27 cellular contexts compared by ENCODE assay signal in the genomic region with DNA sequence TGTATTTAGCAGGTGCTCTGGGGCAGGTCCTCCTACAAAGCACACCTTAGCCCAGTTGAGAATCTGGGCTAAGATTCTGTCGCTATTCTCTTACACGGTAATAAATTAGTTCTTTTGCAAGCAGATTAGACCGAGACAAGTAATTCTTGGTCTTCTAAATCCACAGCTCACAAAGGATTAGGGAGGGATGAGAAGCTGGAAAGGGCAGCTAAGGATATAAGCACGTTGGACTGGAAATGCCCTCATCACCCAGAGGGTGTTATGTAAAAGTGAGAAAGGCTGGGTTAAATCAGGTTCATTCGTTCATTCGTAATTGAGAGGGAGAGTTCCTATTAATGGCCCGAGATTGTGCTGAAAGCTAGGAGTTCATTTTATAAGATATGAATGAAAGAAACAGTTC.
"Had no signal": no experiment of that assay in that cellular context is flagged by ENCODE, and none has a peak within 500 bp of the region (broad histone marks: within the 10 kb centered on the region; RNA-seq: fewer than 3 reads in every experiment).

No MANE protein-coding gene starts in this region.

- H3K27me3 Mint-ChIP-seq: activated B cell treated with CpG ODN at 0.5 μM for 24 hours; activated CD8-positive, alpha-beta memory T cell treated with anti-CD3 and anti-CD28 coated beads, Interleukin-2, amount 10 ng/mL, durations not matched to agents 7 days and 5 days; activated naive CD8-positive, alpha-beta T cell treated with anti-CD3 and anti-CD28 coated beads, Interleukin-2, amount 50 U/mL, for 24 hours; central memory CD8-positive, alpha-beta T cell; dendritic cell treated with granulocyte-macrophage colony-stimulating factor and Interleukin-4, amounts not matched to agents 40 ng/mL and 50 ng/mL, for 4 days; naive thymus-derived CD8-positive, alpha-beta T cell; progenitor cell of endocrine pancreas; stimulated activated naive B cell treated with anti-CD40 and anti-IgM and Interleukin-4, amounts not matched to agents 10 μg/mL and 1 μg/mL and 100 μg/mL, for 72 hours had no signal

- H3K4me3 ChIP-seq: breast epithelium, gastrocnemius medialis, left lung, lower lobe of right lung, ovary, smooth muscle cell, stomach, thyroid gland, upper lobe of left lung, vagina had no signal

- H3K27ac Mint-ChIP-seq: activated B cell treated with CpG ODN at 0.5 μM for 24 hours; activated CD8-positive, alpha-beta memory T cell treated with anti-CD3 and anti-CD28 coated beads, Interleukin-2, amount 10 ng/mL, durations not matched to agents 7 days and 5 days; activated CD8-positive, alpha-beta T cell treated with anti-CD3 and anti-CD28 coated beads, Interleukin-2, amount 10 ng/mL, durations not matched to agents 7 days and 5 days; activated naive CD8-positive, alpha-beta T cell treated with anti-CD3 and anti-CD28 coated beads, Interleukin-2, amount 50 U/mL, for 24 hours; dendritic cell treated with granulocyte-macrophage colony-stimulating factor and Interleukin-4, amounts not matched to agents 40 ng/mL and 50 ng/mL, for 4 days; progenitor cell of endocrine pancreas; stimulated activated naive B cell treated with anti-CD40 and anti-IgM and Interleukin-4, amounts not matched to agents 10 μg/mL and 1 μg/mL and 100 μg/mL, for 72 hours had no signal

- H3K9me3 Mint-ChIP-seq: activated B cell treated with CpG ODN at 0.5 μM for 24 hours; activated naive CD8-positive, alpha-beta T cell treated with anti-CD3 and anti-CD28 coated beads, Interleukin-2, amount 50 U/mL, for 24 hours; central memory CD8-positive, alpha-beta T cell; dendritic cell treated with granulocyte-macrophage colony-stimulating factor and Interleukin-4, amounts not matched to agents 40 ng/mL and 50 ng/mL, for 4 days; naive thymus-derived CD8-positive, alpha-beta T cell; stimulated activated naive B cell treated with anti-CD40 and anti-IgM and Interleukin-4, amounts not matched to agents 10 μg/mL and 1 μg/mL and 100 μg/mL, for 72 hours had no signal

- H3K4me3 Mint-ChIP-seq: activated B cell treated with CpG ODN at 0.5 μM for 24 hours; activated CD8-positive, alpha-beta memory T cell treated with anti-CD3 and anti-CD28 coated beads, Interleukin-2, amount 10 ng/mL, durations not matched to agents 7 days and 5 days; activated CD8-positive, alpha-beta T cell treated with anti-CD3 and anti-CD28 coated beads, Interleukin-2, amount 10 ng/mL, durations not matched to agents 7 days and 5 days; activated naive CD8-positive, alpha-beta T cell treated with anti-CD3 and anti-CD28 coated beads, Interleukin-2, amount 50 U/mL, for 24 hours; central memory CD8-positive, alpha-beta T cell; dendritic cell treated with granulocyte-macrophage colony-stimulating factor and Interleukin-4, amounts not matched to agents 40 ng/mL and 50 ng/mL, for 4 days; naive thymus-derived CD8-positive, alpha-beta T cell; stimulated activated naive B cell treated with anti-CD40 and anti-IgM and Interleukin-4, amounts not matched to agents 10 μg/mL and 1 μg/mL and 100 μg/mL, for 72 hours had no signal

- DNase-seq: activated B cell treated with CpG ODN at 0.5 μM for 24 hours; activated CD4-positive, alpha-beta T cell treated with anti-CD3 and anti-CD28 coated beads, Interleukin-2, amount 50 U/mL, for 1 hour; activated CD8-positive, alpha-beta memory T cell treated with anti-CD3 and anti-CD28 coated beads, Interleukin-2, amount 10 ng/mL, durations not matched to agents 7 days and 5 days; activated CD8-positive, alpha-beta T cell treated with anti-CD3 and anti-CD28 coated beads, Interleukin-2, amount 10 ng/mL, durations not matched to agents 7 days and 5 days; activated effector memory CD4-positive, alpha-beta T cell treated with Interleukin-2 at 50 U/mL for 16 hours; activated naive CD4-positive, alpha-beta T cell treated with anti-CD3 and anti-CD28 coated beads, Interleukin-2, amount 50 U/mL, for 16 hours; activated naive CD8-positive, alpha-beta T cell treated with anti-CD3 and anti-CD28 coated beads, Interleukin-2, amount 50 U/mL, for 24 hours; activated T-cell treated with anti-CD3 and anti-CD28 coated beads, Interleukin-2, amount 50 U/mL, for 48 hours; gastrocnemius medialis; glutamatergic neuron; left lung; lower lobe of right lung; mesenchymal stem cell; naive thymus-derived CD8-positive, alpha-beta T cell; ovary; stimulated activated CD4-positive, alpha-beta T cell treated with anti-CD3 and anti-CD28 coated beads, Interleukin-2, amount 100 ng/mL, for 24 hours; stimulated activated naive B cell treated with anti-CD40 and anti-IgM and Interleukin-4, amounts not matched to agents 10 μg/mL and 1 μg/mL and 100 μg/mL, for 72 hours; T-helper 2 cell; thyroid gland; upper lobe of left lung had no signal

- ATAC-seq: activated CD8-positive, alpha-beta memory T cell treated with anti-CD3 and anti-CD28 coated beads, Interleukin-2, amount 10 ng/mL, durations not matched to agents 7 days and 5 days; activated CD8-positive, alpha-beta T cell treated with anti-CD3 and anti-CD28 coated beads, Interleukin-2, amount 10 ng/mL, durations not matched to agents 7 days and 5 days; activated naive CD8-positive, alpha-beta T cell treated with anti-CD3 and anti-CD28 coated beads, Interleukin-2, amount 50 U/mL, for 24 hours; left lung; lower lobe of right lung; naive thymus-derived CD8-positive, alpha-beta T cell; stimulated activated naive B cell treated with anti-CD40 and anti-IgM and Interleukin-4, amounts not matched to agents 10 μg/mL and 1 μg/mL and 100 μg/mL, for 72 hours had no signal

- H3K4me1 Mint-ChIP-seq: central memory CD8-positive, alpha-beta T cell; stimulated activated naive B cell treated with anti-CD40 and anti-IgM and Interleukin-4, amounts not matched to agents 10 μg/mL and 1 μg/mL and 100 μg/mL, for 72 hours had no signal
